21 cellular contexts compared by ENCODE assay signal in the genomic region with DNA sequence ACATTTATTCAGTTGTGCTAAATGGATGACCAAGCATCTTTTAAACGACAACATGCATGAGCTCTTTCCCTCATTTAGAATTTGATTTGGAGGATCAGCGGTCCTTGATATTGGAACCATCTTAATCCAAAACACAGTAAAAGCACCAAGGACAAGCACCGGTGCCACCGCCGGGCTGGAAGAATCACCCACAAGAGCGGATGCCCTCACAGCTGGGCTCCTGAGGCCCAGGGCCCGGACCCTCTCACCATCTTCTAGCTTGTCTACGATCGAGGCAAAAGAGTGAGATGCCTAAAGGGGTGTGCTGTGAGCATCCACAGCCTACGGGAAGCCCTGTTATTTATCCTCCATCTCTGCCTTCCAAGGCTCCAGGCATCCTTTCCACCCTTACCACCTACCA.
"Had no signal": no experiment of that assay in that cellular context is flagged by ENCODE, and none has a peak within 500 bp of the region (broad histone marks: within the 10 kb centered on the region; RNA-seq: fewer than 3 reads in every experiment).

No MANE protein-coding gene starts in this region.

- H3K4me3 Mint-ChIP-seq: endodermal cell; naive thymus-derived CD4-positive, alpha-beta T cell; neural progenitor cell had no signal

- H3K4me3 ChIP-seq: coronary artery, hepatocyte, lung, neural progenitor cell, ovary had no signal

- H2AFZ ChIP-seq: hepatocyte, neural progenitor cell had no signal

- H3K9me3 ChIP-seq: ovary had no signal

- H3K27me3 ChIP-seq: foreskin keratinocyte, hepatocyte, neural progenitor cell, ovary had no signal

- DNase-seq: caudate nucleus; effector CD4-positive, alpha-beta T cell; endodermal cell; erythroblast; foreskin keratinocyte; kidney; left cardiac atrium; left ventricle myocardium superior; mesendoderm; naive thymus-derived CD4-positive, alpha-beta T cell; nucleus accumbens; right cardiac atrium; stimulated activated CD4-positive, alpha-beta T cell treated with anti-CD3 and anti-CD28 coated beads, Interleukin-4, amount 100 ng/mL, for 4 hours; stimulated activated naive CD4-positive, alpha-beta T cell; trophoblast cell had no signal

- H3K27ac ChIP-seq: coronary artery, foreskin keratinocyte, hepatocyte, neural progenitor cell had no signal

- H3K9ac ChIP-seq: neural progenitor cell had no signal

- H3K4me2 ChIP-seq: hepatocyte, neural progenitor cell had no signal

- FAIRE-seq: endothelial cell of umbilical vein, kidney had no signal

- H3K36me3 ChIP-seq: neural progenitor cell, ovary had no signal

- H3K9me3 Mint-ChIP-seq: endodermal cell; naive thymus-derived CD4-positive, alpha-beta T cell; neural progenitor cell had no signal

- ATAC-seq: foreskin keratinocyte; left cardiac atrium; left ventricle myocardium superior; naive thymus-derived CD4-positive, alpha-beta T cell; right cardiac atrium had no signal

- H3K4me1 ChIP-seq: foreskin keratinocyte had no signal

- H3K27ac Mint-ChIP-seq: endodermal cell; naive thymus-derived CD4-positive, alpha-beta T cell; neural progenitor cell had no signal
